Comparison of ENCODE assay signal across 10 cellular contexts in genomic region chr1:33435096-33435820, GRCh38. TPM values are rescaled to one million over a fixed set of nuclear protein-coding genes. Genes with fewer than 3 reads are reported as not detected.
A peak's percentile ranks its signal among the peaks of the same experiment; 100 is the strongest.
DNase-seq lines count a peak whose midpoint lies in the region; TF ChIP-seq lines count a peak whose summit lies in the region.
"Had no signal": no experiment of that assay in that cellular context is flagged by ENCODE, and none has a peak within 500 bp of the region (broad histone marks: within the 10 kb centered on the region; RNA-seq: fewer than 3 reads in every experiment).

No MANE protein-coding gene starts in this region.

- H3K79me2 ChIP-seq in ACC112 (ENCODE audit: control insufficient read depth, insufficient read depth, low read length, unreplicated experiment), result peaks cover 3% of the 10 kb centered on the region
- H3K79me2 ChIP-seq in Karpas-422 (ENCODE audit: low read length), result no peaks in the 10 kb centered on the region

- H3K9me3 ChIP-seq in adipocyte (ENCODE audit: control insufficient read depth, low read length) (no peaks in the 10 kb centered on the region), right atrium auricular region (no peaks in the 10 kb centered on the region), Karpas-422 (ENCODE audit: low read length) (no peaks in the 10 kb centered on the region)
- H3K9me3 ChIP-seq: transverse colon had no signal

- H3K4me2 ChIP-seq in Karpas-422 (ENCODE audit: low read depth, low read length, poor library complexity, severe bottlenecking), result no peak overlapping the region

- CTCF ChIA-PET in RWPE1 (lab: Yijun Ruan, JAX), result interaction anchor here (0.7 kb wide), 1 partner anchor 19 kb away, joined by 3 read pairs; no protein-coding TSS in a partner anchor

- DNase-seq in HCEC 1CT, result peak; percentile 84
- DNase-seq in adipocyte (ENCODE audit: low read depth), result no peak
- DNase-seq in right atrium auricular region (ENCODE audit: low spot score), result no peak
- DNase-seq in retina, result no peak
- no peak for DNase-seq in Karpas-422
- DNase-seq in RWPE1 (ENCODE audit: low spot score), result no peak
- no peak for DNase-seq in medulla oblongata (ENCODE audit: extremely low spot score)
- DNase-seq: NCI-H748 treated with DMSO at 0.1 percent for 48 hours, transverse colon had no signal

- H3K9me2 ChIP-seq in Karpas-422 (replicated peaks; ENCODE audit: insufficient read depth, low read length), result no peaks in the 10 kb centered on the region

- no peaks in the 10 kb centered on the region for H4K20me1 ChIP-seq in Karpas-422 (ENCODE audit: insufficient read depth, low read depth, low read length)

- no peak overlapping the region for H2AFZ ChIP-seq in ACC112 (ENCODE audit: low read length, unreplicated experiment)
- no peak overlapping the region for H2AFZ ChIP-seq in Karpas-422 (ENCODE audit: low read length)

- H3K9ac ChIP-seq in adipocyte (ENCODE audit: low read length), result peak overlapping the region; percentile 25
- no peak overlapping the region for H3K9ac ChIP-seq in Karpas-422 (ENCODE audit: low read length)

- no peaks in the 10 kb centered on the region for H3K36me3 ChIP-seq in ACC112 (ENCODE audit: insufficient read depth, low read length)
- no peaks in the 10 kb centered on the region for H3K36me3 ChIP-seq in adipocyte (ENCODE audit: control insufficient read depth, insufficient read depth, low read length, severe bottlenecking)
- no peaks in the 10 kb centered on the region for H3K36me3 ChIP-seq in right atrium auricular region
- no peaks in the 10 kb centered on the region for H3K36me3 ChIP-seq in Karpas-422 (ENCODE audit: insufficient read depth, low read length)
- H3K36me3 ChIP-seq: transverse colon had no signal

- H3K27me3 ChIP-seq in ACC112 (ENCODE audit: insufficient read depth, low read length) (no peaks in the 10 kb centered on the region), adipocyte (replicated peaks; ENCODE audit: control insufficient read depth, insufficient read depth, low read length) (no peaks in the 10 kb centered on the region), right atrium auricular region (no peaks in the 10 kb centered on the region), Karpas-422 (ENCODE audit: low read length) (no peaks in the 10 kb centered on the region)

- no peak for TF ChIP-seq CTCF in right atrium auricular region (IDR thresholded peaks at IDR 0.05)
- no peak for TF ChIP-seq CTCF in RWPE1 (conservative IDR thresholded peaks at IDR 0.05; ENCODE audit: low read depth)

- H3K27ac ChIP-seq in ACC112 (ENCODE audit: low read depth, low read length) (peak overlapping the region; percentile 90), right atrium auricular region (peak overlapping the region; percentile 49 to 62), Karpas-422 (ENCODE audit: low read length) (no peak overlapping the region), RWPE1 (no peak overlapping the region)
- H3K27ac ChIP-seq: transverse colon had no signal

- no peak overlapping the region for H3K4me3 ChIP-seq in ACC112 (ENCODE audit: low read depth, low read length)
- peak overlapping the region; percentile 23 for H3K4me3 ChIP-seq in adipocyte (ENCODE audit: low read length)
- H3K4me3 ChIP-seq in right atrium auricular region, result no peak overlapping the region
- H3K4me3 ChIP-seq in Karpas-422 (ENCODE audit: low read length), result no peak overlapping the region
- H3K4me3 ChIP-seq: transverse colon had no signal

- POLR2A ChIA-PET in RWPE1 (lab: Yijun Ruan, JAX; ENCODE audit: low non-redundant PET), result no interaction called here

- H3K4me1 ChIP-seq in ACC112 (ENCODE audit: control insufficient read depth, insufficient read depth, low read length, unreplicated experiment) (peaks cover 51% of the 10 kb centered on the region), adipocyte (ENCODE audit: control insufficient read depth, insufficient read depth, low read length) (peaks cover 45% of the 10 kb centered on the region), right atrium auricular region (peaks cover 0 to 42% of the 10 kb centered on the region in 2 donors), Karpas-422 (ENCODE audit: low read length) (peaks cover 13% of the 10 kb centered on the region)

RNA-seq across cellular contexts. Expression of gene PHC2, which starts 4.4 kb away (rescaled TPM):
- total RNA-seq in right atrium auricular region, result 100 to 1,000 TPM in 1 of 2 donors, 10 to 100 TPM in 1; 98.4 to 144 TPM
- 54.3 and 79.5 TPM in 2 replicates for total RNA-seq in Karpas-422 (2014; rRNA removed; shearing (Covaris generic); ENCODE audit: low replicate concordance)

RNA-seq across cellular contexts. Expression of gene ZSCAN20, which starts 37.2 kb away (rescaled TPM):
- 1 to 10 TPM; 4.7 to 7.3 TPM for total RNA-seq in right atrium auricular region
- total RNA-seq in Karpas-422 (2014; rRNA removed; shearing (Covaris generic); ENCODE audit: low replicate concordance), result 5.0 and 8.4 TPM in 2 replicates

Comparison
In these comparisons a context has a peak if more than half of its experiments do, and no peak if none do; other contexts are left out.
1. H3K27ac ChIP-seq: peak in ACC112 (single experiment) and right atrium auricular region (2 of 2); none in Karpas-422 (single experiment) and RWPE1 (single experiment).